13 cellular contexts compared by ENCODE assay signal in the genomic region with DNA sequence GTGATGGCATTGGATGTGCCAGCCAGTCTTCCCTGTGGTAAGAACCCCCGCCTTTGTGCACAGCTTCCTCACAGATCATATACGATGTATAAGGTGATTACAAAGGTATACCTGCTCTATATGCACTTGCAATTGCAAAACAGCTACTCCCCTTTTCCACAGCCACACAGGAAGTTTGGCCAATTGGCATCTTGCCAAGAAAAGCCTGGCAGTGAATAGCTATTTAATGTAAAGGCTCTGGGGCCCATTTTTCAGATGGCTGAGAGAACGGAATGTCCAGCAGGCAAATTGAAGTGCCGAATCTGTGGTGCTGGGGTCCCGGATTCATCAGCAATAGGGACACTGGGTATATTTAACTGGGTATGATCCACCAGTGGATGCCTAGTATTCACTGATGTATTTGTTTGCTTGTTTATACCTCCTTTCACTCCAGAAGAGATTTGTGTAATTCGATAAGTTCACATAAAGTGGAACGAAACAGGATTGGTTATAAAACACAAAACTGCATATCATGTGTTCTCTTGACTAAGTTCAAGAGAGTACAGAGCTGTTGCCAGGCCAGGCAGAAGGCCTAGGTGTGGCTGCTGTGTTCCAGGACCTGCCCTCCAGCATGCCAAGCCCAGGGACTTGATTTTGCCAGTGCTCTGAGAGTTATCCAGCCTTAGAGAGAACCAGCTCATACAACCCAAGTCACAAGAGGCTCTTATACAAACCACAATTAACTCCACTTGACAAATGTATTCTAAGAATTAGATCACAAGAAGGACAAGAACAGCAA. TPM values are rescaled to one million over a fixed set of nuclear protein-coding genes. Genes with fewer than 3 reads are reported as not detected.
A peak's percentile ranks its signal among the peaks of the same experiment; 100 is the strongest.
DNase-seq lines count a peak whose midpoint lies in the region; ATAC-seq, FAIRE-seq and TF ChIP-seq lines count a peak whose summit lies in the region.
"Had no signal": no experiment of that assay in that cellular context is flagged by ENCODE, and none has a peak within 500 bp of the region (broad histone marks: within the 10 kb centered on the region; RNA-seq: fewer than 3 reads in every experiment).

No MANE protein-coding gene starts in this region.

- no peaks in the 10 kb centered on the region for H3K9me1 ChIP-seq in endothelial cell of umbilical vein (replicated peaks; ENCODE audit: control insufficient read depth, extremely low read depth, insufficient read depth, low read length)

- H4K8ac ChIP-seq in trophoblast cell (ENCODE audit: low read depth, low read length), result peak overlapping the region; percentile 64

- WGBS in trophoblast cell (ENCODE audit: extremely low coverage, insufficient coverage, insufficient read length), result no CpG with 5 or more reads among the region's 7 CpGs

- CTCF ChIA-PET in HEK293 (lab: Yijun Ruan, JAX) (interaction anchor here (0.6 to 2.5 kb wide), 3 partner anchors 12 to 452 kb away, joined by 3 to 11 read pairs (median 10); no protein-coding TSS in a partner anchor), endothelial cell of umbilical vein (lab: Charles Lee) (interaction anchor here (1.8 kb wide), 1 partner anchor 10 kb away, joined by 9 read pairs; no protein-coding TSS in a partner anchor)

- no peak for FAIRE-seq in endothelial cell of umbilical vein (lab: Jason Lieb, UNC)

- H3K4me2 ChIP-seq in endothelial cell of umbilical vein (ENCODE audit: insufficient read depth, low read length) (no peak overlapping the region), trophoblast cell (ENCODE audit: low read length) (no peak overlapping the region)

- BruUV-seq in endothelial cell of umbilical vein (replicated peaks; lab: Mats Ljungman, UMichigan), result no TSS peak

- H3K23ac ChIP-seq in trophoblast cell (ENCODE audit: low read length), result no peak overlapping the region

- in situ Hi-C loops in ACHN (cut with HindIII; ENCODE audit: low pct_ligation_motif_present, low pct_unique_long_range_greater_than_20kb, low sequenced_read_pairs), result no loop called here

- H3K18ac ChIP-seq in trophoblast cell (ENCODE audit: low read length), result peak overlapping the region; percentile 77

- ATAC-seq in HG02623 (IDR thresholded peaks at IDR 0.05; ENCODE audit: unreplicated experiment), result no peak

- no peak for TF ChIP-seq POLR2A in endothelial cell of umbilical vein (IDR thresholded peaks at IDR 0.05; ENCODE audit: low read depth, low read length)

- DNase-seq in NCI-H345 (lab: John Stamatoyannopoulos, UW), result peak; percentile 72
- peak; percentile 12 for DNase-seq in endothelial cell of umbilical vein (ENCODE audit: low read depth, low spot score)
- no peak for DNase-seq in trophoblast cell
- DNase-seq in A172 (ENCODE audit: low spot score), result no peak
- DNase-seq in AG08395 (ENCODE audit: low spot score), result no peak
- no peak for DNase-seq in ACHN
- DNase-seq: activated CD4-positive, alpha-beta T cell treated with anti-CD3 and anti-CD28 coated beads for 1 hour; CD4-positive, alpha-beta memory T cell; NCI-H226 had no signal

- peak overlapping the region; percentile 74 for H3K4ac ChIP-seq in trophoblast cell (ENCODE audit: low read depth, low read length)

- H3K36me3 ChIP-seq in HEK293 (ENCODE audit: control insufficient read depth in 2 of 2, insufficient read depth in 1 of 2, low read length in 2 of 2) (no peaks in the 10 kb centered on the region), endothelial cell of umbilical vein (ENCODE audit: control insufficient read depth in 2 of 2, extremely low read depth in 1 of 2, insufficient read depth in 2 of 2, low read length in 2 of 2) (no peaks in the 10 kb centered on the region), trophoblast cell (ENCODE audit: control insufficient read depth in 1 of 2, insufficient read depth in 2 of 2, low read length in 2 of 2) (no peaks in the 10 kb centered on the region)

- no peak overlapping the region for H3K4me3 ChIP-seq in HEK293 (ENCODE audit: low read depth, low read length)
- no peak overlapping the region for H3K4me3 ChIP-seq in endothelial cell of umbilical vein (replicated peaks in 1 of 3; ENCODE audit: insufficient read depth in 1 of 3, low read depth in 1 of 3, low read length in 3 of 3)
- no peak overlapping the region for H3K4me3 ChIP-seq in trophoblast cell (ENCODE audit: low read depth, low read length)

- no peak overlapping the region for H3K9ac ChIP-seq in endothelial cell of umbilical vein (replicated peaks; ENCODE audit: extremely low read depth, insufficient read depth, low read length)
- no peak overlapping the region for H3K9ac ChIP-seq in trophoblast cell (ENCODE audit: low read length)

- H3K79me2 ChIP-seq in endothelial cell of umbilical vein (ENCODE audit: control insufficient read depth, insufficient read depth, low read length), result no peaks in the 10 kb centered on the region
- peaks cover 8% of the 10 kb centered on the region for H3K79me2 ChIP-seq in trophoblast cell (ENCODE audit: control insufficient read depth, insufficient read depth, low read length, poor library complexity)

- peak overlapping the region; percentile 68 for H3K14ac ChIP-seq in trophoblast cell (ENCODE audit: low read length)

- H2BK5ac ChIP-seq in trophoblast cell (ENCODE audit: low read depth, low read length, poor library complexity), result peak overlapping the region; percentile 85

- H3K4me1 ChIP-seq in HEK293 (ENCODE audit: control insufficient read depth, insufficient read depth, low read length), result peaks cover 8% of the 10 kb centered on the region
- H3K4me1 ChIP-seq in endothelial cell of umbilical vein (ENCODE audit: control insufficient read depth, extremely low read depth, insufficient read depth, low read length), result peaks cover 11% of the 10 kb centered on the region
- peaks cover 39 to 46% of the 10 kb centered on the region in 2 experiments for H3K4me1 ChIP-seq in trophoblast cell (ENCODE audit: control insufficient read depth in 1 of 2, insufficient read depth in 2 of 2, low read length in 2 of 2)

- no peaks in the 10 kb centered on the region for H4K20me1 ChIP-seq in endothelial cell of umbilical vein (replicated peaks; ENCODE audit: control insufficient read depth, extremely low read depth, insufficient read depth, low read length)

- H3K27ac ChIP-seq in HEK293 (ENCODE audit: extremely low read depth, low read depth, low read length) (no peak overlapping the region; the same call in 1 of the 2 replicates), endothelial cell of umbilical vein (ENCODE audit: insufficient read depth, low read depth, low read length) (no peak overlapping the region), trophoblast cell (ENCODE audit: low read depth, low read length) (peak overlapping the region; percentile 45)

- H3K79me1 ChIP-seq in trophoblast cell (ENCODE audit: low read length), result peaks cover 60% of the 10 kb centered on the region

- no peak for TF ChIP-seq CTCF in HEK293 (tag by site-specific recombination; IDR thresholded peaks at IDR 0.05)
- TF ChIP-seq CTCF in endothelial cell of umbilical vein (IDR thresholded peaks at IDR 0.05; ENCODE audit: extremely low read depth in 1 of 2, insufficient read depth in 1 of 2, low read depth in 1 of 2, low read length in 2 of 2), result no peak

- H4K12ac ChIP-seq in trophoblast cell (ENCODE audit: low read depth, low read length), result no peak overlapping the region

- H3K27me3 ChIP-seq in endothelial cell of umbilical vein (ENCODE audit: control insufficient read depth in 2 of 2, insufficient read depth in 2 of 2, low read length in 2 of 2), result no peaks in the 10 kb centered on the region
- H3K27me3 ChIP-seq in trophoblast cell (ENCODE audit: insufficient read depth, low read length), result no peaks in the 10 kb centered on the region

- no peak overlapping the region for H2AFZ ChIP-seq in endothelial cell of umbilical vein (ENCODE audit: low read depth, low read length)
- H2AFZ ChIP-seq in trophoblast cell (ENCODE audit: insufficient read depth, low read length, poor library complexity), result peak overlapping the region; percentile 46

- peak overlapping the region; percentile 81 for H4K91ac ChIP-seq in trophoblast cell (ENCODE audit: low read depth, low read length)

- dilution Hi-C loops in endothelial cell of umbilical vein (cut with MboI; ENCODE audit: extremely low pct_ligation_motif_present, low sequenced_read_pairs), result no loop called here

- intact Hi-C loops in endothelial cell of umbilical vein (cut with micrococcal nuclease), result no loop called here

- H2BK12ac ChIP-seq in trophoblast cell (ENCODE audit: low read length), result peak overlapping the region; percentile 100

- no peaks in the 10 kb centered on the region for H3K9me3 ChIP-seq in HEK293 (ENCODE audit: control insufficient read depth, insufficient read depth, low read depth, low read length)
- no peaks in the 10 kb centered on the region for H3K9me3 ChIP-seq in endothelial cell of umbilical vein (replicated peaks; ENCODE audit: control insufficient read depth, insufficient read depth, low read length)
- no peaks in the 10 kb centered on the region for H3K9me3 ChIP-seq in trophoblast cell (ENCODE audit: insufficient read depth, low read depth, low read length)

- peak overlapping the region; percentile 92 for H2AK5ac ChIP-seq in trophoblast cell (ENCODE audit: low read length)

- POLR2A ChIA-PET in HEK293 (lab: Yijun Ruan, JAX) (interaction anchor here (0.6 kb wide), 1 partner anchor 18 kb away, joined by 3 read pairs; no protein-coding TSS in a partner anchor), endothelial cell of umbilical vein (lab: Charles Lee) (no interaction called here)

- peak overlapping the region; percentile 97 for H2BK120ac ChIP-seq in trophoblast cell (ENCODE audit: insufficient read depth, low read length, poor library complexity)

TF ChIP-seq in endothelial cell of umbilical vein, 7 proteins besides CTCF, POLR2A, EP300 and RAD21 (continues in another document):
- TF ChIP-seq GATA2 (IDR thresholded peaks at IDR 0.05; ENCODE audit: insufficient read depth, insufficient read length, low read depth, low read length) (no peak), EZH2 (IDR thresholded peaks at IDR 0.05; ENCODE audit: borderline replicate concordance, low read depth, low read length, severe bottlenecking) (no peak), JUN (IDR thresholded peaks at IDR 0.05; ENCODE audit: borderline replicate concordance, insufficient read depth, insufficient read length, low read depth) (no peak)
- TF ChIP-seq, protein P1, sequence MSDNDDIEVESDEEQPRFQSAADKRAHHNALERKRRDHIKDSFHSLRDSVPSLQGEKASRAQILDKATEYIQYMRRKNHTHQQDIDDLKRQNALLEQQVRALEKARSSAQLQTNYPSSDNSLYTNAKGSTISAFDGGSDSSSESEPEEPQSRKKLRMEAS (IDR thresholded peaks at IDR 0.05; ENCODE audit: insufficient read depth, insufficient read length), result no peak

RNA-seq across cellular contexts. Expression of a gene that starts 27.7 kb away (rescaled TPM):
- total RNA-seq in endothelial cell of umbilical vein, result 0.66 and 0.72 TPM in 2 replicates
- 3.0 and 3.3 TPM in 2 replicates for polyA plus RNA-seq in endothelial cell of umbilical vein
- polyA plus RNA-seq in endothelial cell of umbilical vein (2011; cell fraction: cytosol; rRNA removed), result 2.0 and 2.5 TPM in 2 replicates
- 1.9 TPM in 2 replicates for polyA plus RNA-seq in endothelial cell of umbilical vein (2011; cell fraction: nucleus; rRNA removed)
- polyA plus RNA-seq in endothelial cell of umbilical vein (2012), result 0.49 and 0.63 TPM in 2 replicates
- 3.8 and 4.5 TPM in 2 replicates for polyA minus RNA-seq in endothelial cell of umbilical vein
- not detected for polyA minus RNA-seq in endothelial cell of umbilical vein (2011; cell fraction: cytosol; rRNA and poly(A)+ RNA removed)
- polyA minus RNA-seq in endothelial cell of umbilical vein (2011; cell fraction: nucleus; rRNA and poly(A)+ RNA removed), result 1.5 and 1.6 TPM in 2 replicates
- 935 and 1,007 TPM in 2 replicates for polyA plus RNA-seq in trophoblast cell (2013)
- total RNA-seq in A172 (2014; rRNA removed; shearing (Covaris generic)), result not detected in 2 replicates
- total RNA-seq: activated T-helper 1 cell treated with anti-CD3 and anti-CD28 coated beads, Interleukin-12 subunit alpha, Interleukin-12 subunit beta, Interleukin-2, Interleukin-4 antibody, amounts not matched to agents 30 ng/mL and 10 ng/mL and 1 ng/mL, durations not matched to agents 14 hours and 24 hours and 36 hours; CD4-positive, alpha-beta memory T cell; neural crest cell had no signal
- polyA plus RNA-seq: CD4-positive, alpha-beta memory T cell had no signal

Comparison
In these comparisons a context has a peak if more than half of its experiments do, and no peak if none do; other contexts are left out.
1. DNase-seq: peak in NCI-H345 (single experiment) and endothelial cell of umbilical vein (single experiment); none in trophoblast cell (0 of 2), A172 (single experiment), AG08395 (single experiment) and ACHN (single experiment).